ENCODE assay signal across 23 cellular contexts in genomic region chr10:108319434-108320222, GRCh38.
"Had no signal": no experiment of that assay in that cellular context is flagged by ENCODE, and none has a peak within 500 bp of the region (broad histone marks: within the 10 kb centered on the region; RNA-seq: fewer than 3 reads in every experiment).

No MANE protein-coding gene starts in this region.

- H3K4me1 Mint-ChIP-seq: IgD-negative memory B cell had no signal

- H3K27me3 Mint-ChIP-seq: IgD-negative memory B cell had no signal

- ATAC-seq: K562 had no signal

- H3K27ac Mint-ChIP-seq: IgD-negative memory B cell had no signal

- FAIRE-seq: HTR-8/SVneo, K562, RCC 7860 had no signal

- H3K4me3 Mint-ChIP-seq: IgD-negative memory B cell had no signal

- DNase-seq: Kasumi-1, MM.1S, NCI-H1048, NCI-H1105, NCI-H1417 treated with DMSO at 0.1 percent for 48 hours, NCI-H146, NCI-H1694 treated with DMSO at 0.1 percent for 48 hours, NCI-H1930, NCI-H2081, NCI-H2107, NCI-H2227 treated with DMSO at 0.1 percent for 48 hours, NCI-H524, NCI-H526 treated with DMSO at 0.1 percent for 48 hours, NCI-H774, Right ventricle myocardium superior, RPMI8226, SIG-M5 had no signal

- H3K9me3 Mint-ChIP-seq: IgD-negative memory B cell had no signal

- H3K36me3 ChIP-seq: SJSA1 had no signal

- H3K4me3 ChIP-seq: K562, SJSA1, SK-N-MC had no signal

- H3K27me3 ChIP-seq: SJSA1 had no signal
